Comparison of ENCODE assay signal across 8 cellular contexts in genomic region chr10:79381804-79382221, GRCh38.
DNase-seq lines count a peak whose midpoint lies in the region; TF ChIP-seq lines count a peak whose summit lies in the region.

No MANE protein-coding gene starts in this region.

- no peak overlapping the region for H3K4me3 ChIP-seq in fibroblast of mammary gland (ENCODE audit: control insufficient read depth, low read depth, low read length)
- H3K4me3 ChIP-seq in muscle layer of duodenum (ENCODE audit: low read depth in 1 of 2, low read length in 2 of 2) = peak overlapping the region in 1 of 2 donors; percentile 42

- H3K4me1 ChIP-seq in muscle layer of duodenum (ENCODE audit: control insufficient read depth in 1 of 2, insufficient read depth in 2 of 2, low read length in 2 of 2) = peaks cover 30 to 48% of the 10 kb centered on the region in 2 donors

- TF ChIP-seq CTCF in fibroblast of mammary gland (conservative IDR thresholded peaks at IDR 0.05; ENCODE audit: control insufficient read depth, insufficient read depth, low read depth, low read length) (no peak), RWPE1 (conservative IDR thresholded peaks at IDR 0.05; ENCODE audit: low read depth) (no peak)

- DNase-seq in AG08395 (ENCODE audit: low spot score) (peak; percentile 91), NCI-H146 (lab: John Stamatoyannopoulos, UW) (peak; percentile 83), fibroblast of mammary gland (ENCODE audit: low read depth) (peak; percentile 82), NCI-H446 treated with DMSO at 0.1 percent for 48 hours (lab: John Stamatoyannopoulos, UW) (no peak), RWPE1 (ENCODE audit: low spot score) (no peak), inferior parietal cortex (ENCODE audit: extremely low spot score) (no peak), NCI-H1694 (lab: John Stamatoyannopoulos, UW) (no peak)

- POLR2A ChIA-PET in RWPE1 (lab: Yijun Ruan, JAX; ENCODE audit: low non-redundant PET) = no interaction called here

- H3K27ac ChIP-seq in muscle layer of duodenum (ENCODE audit: low read length) (peak overlapping the region; percentile 90), RWPE1 (no peak overlapping the region)

- no peaks in the 10 kb centered on the region for H3K9me3 ChIP-seq in muscle layer of duodenum (ENCODE audit: control insufficient read depth in 1 of 2, low read length in 2 of 2)

- H3K27me3 ChIP-seq in muscle layer of duodenum (ENCODE audit: low read depth, low read length) = no peaks in the 10 kb centered on the region

- CTCF ChIA-PET in RWPE1 (lab: Yijun Ruan, JAX) = no interaction called here

- peaks cover 4 to 24% of the 10 kb centered on the region in 2 donors for H3K36me3 ChIP-seq in muscle layer of duodenum (ENCODE audit: control insufficient read depth in 1 of 2, insufficient read depth in 2 of 2, low read length in 2 of 2)

Comparison
In these comparisons a context has a peak if more than half of its experiments do, and no peak if none do; other contexts are left out.
1. DNase-seq: peak in AG08395 (single experiment), NCI-H146 (single experiment) and fibroblast of mammary gland (single experiment); none in NCI-H446 treated with DMSO at 0.1 percent for 48 hours (single experiment), RWPE1 (single experiment), inferior parietal cortex (single experiment) and NCI-H1694 (single experiment).